24 cellular contexts compared by ENCODE assay signal in the genomic region with DNA sequence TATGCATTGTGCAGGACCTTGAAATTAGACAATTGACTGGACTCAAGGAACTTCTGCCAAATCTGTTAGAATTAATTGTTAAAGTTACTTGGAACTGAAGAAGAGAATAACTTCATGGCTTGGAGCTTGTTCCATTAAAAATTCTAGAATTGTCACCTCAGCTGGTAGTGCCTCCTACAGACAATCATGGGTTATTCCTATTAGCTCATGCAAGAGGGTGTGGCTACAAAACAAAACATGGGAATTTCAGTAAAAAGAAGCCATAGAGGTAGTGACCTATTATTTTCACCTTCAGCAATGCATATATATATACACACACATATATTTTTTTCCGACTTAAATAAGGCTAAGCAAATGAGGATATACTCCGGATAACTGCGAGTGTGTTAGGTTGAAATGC.
"Had no signal": no experiment of that assay in that cellular context is flagged by ENCODE, and none has a peak within 500 bp of the region (broad histone marks: within the 10 kb centered on the region; RNA-seq: fewer than 3 reads in every experiment).

No MANE protein-coding gene starts in this region.

- H3K9me3 ChIP-seq: gastrocnemius medialis, left lung, ovary, psoas muscle, sigmoid colon, thoracic aorta, tibial nerve, upper lobe of left lung had no signal

- H3K36me3 Mint-ChIP-seq: naive thymus-derived CD4-positive, alpha-beta T cell; stimulated activated effector memory CD8-positive, alpha-beta T cell treated with anti-CD3 and anti-CD28 coated beads, Interleukin-12 subunit alpha, Interleukin-12 subunit beta, amount 100 ng/mL, for 72 hours had no signal

- DNase-seq: effector memory CD4-positive, alpha-beta T cell; gastrocnemius medialis; head of caudate nucleus; left cardiac atrium; left lung; mesenchymal stem cell; midbrain; naive thymus-derived CD4-positive, alpha-beta T cell; nucleus accumbens; ovary; posterior cingulate gyrus; psoas muscle; right cardiac atrium; sigmoid colon; stimulated activated CD4-positive, alpha-beta T cell treated with anti-CD3 and anti-CD28 coated beads, Interleukin-2, amount 100 ng/mL, for 24 hours; stimulated activated CD4-positive, alpha-beta T cell treated with anti-CD3 and anti-CD28 coated beads, Interleukin-4, amount 100 ng/mL, for 24 hours; stimulated activated naive CD4-positive, alpha-beta T cell treated with Interleukin-2 at 50 U/mL for 16 hours; substantia nigra; upper lobe of left lung had no signal

- H3K27ac ChIP-seq: left lung, ovary, sigmoid colon, thoracic aorta, tibial nerve, upper lobe of left lung had no signal

- H3K4me3 ChIP-seq: gastrocnemius medialis, left lung, ovary, psoas muscle, sigmoid colon, thoracic aorta, tibial nerve, upper lobe of left lung had no signal

- ATAC-seq: esophagus mucosa; gastrocnemius medialis; left cardiac atrium; left lung; naive thymus-derived CD4-positive, alpha-beta T cell; right cardiac atrium; stimulated activated effector memory CD8-positive, alpha-beta T cell treated with anti-CD3 and anti-CD28 coated beads, Interleukin-12 subunit alpha, Interleukin-12 subunit beta, amount 100 ng/mL, for 72 hours had no signal

- H3K4me3 Mint-ChIP-seq: naive thymus-derived CD4-positive, alpha-beta T cell; nephron; stimulated activated effector memory CD8-positive, alpha-beta T cell treated with anti-CD3 and anti-CD28 coated beads, Interleukin-12 subunit alpha, Interleukin-12 subunit beta, amount 100 ng/mL, for 72 hours had no signal

- H3K9me3 Mint-ChIP-seq: nephron had no signal

- H3K27me3 Mint-ChIP-seq: naive thymus-derived CD4-positive, alpha-beta T cell had no signal

- H3K36me3 ChIP-seq: gastrocnemius medialis, left lung, ovary, sigmoid colon, thoracic aorta, tibial nerve, upper lobe of left lung had no signal

- H3K4me1 Mint-ChIP-seq: naive thymus-derived CD4-positive, alpha-beta T cell; stimulated activated effector memory CD8-positive, alpha-beta T cell treated with anti-CD3 and anti-CD28 coated beads, Interleukin-12 subunit alpha, Interleukin-12 subunit beta, amount 100 ng/mL, for 72 hours had no signal

- H3K27ac Mint-ChIP-seq: naive thymus-derived CD4-positive, alpha-beta T cell; nephron; stimulated activated effector memory CD8-positive, alpha-beta T cell treated with anti-CD3 and anti-CD28 coated beads, Interleukin-12 subunit alpha, Interleukin-12 subunit beta, amount 100 ng/mL, for 72 hours had no signal

- H3K4me1 ChIP-seq: left lung, sigmoid colon, tibial nerve, upper lobe of left lung had no signal

- H3K27me3 ChIP-seq: gastrocnemius medialis, left lung, ovary, sigmoid colon, tibial nerve, upper lobe of left lung had no signal
